8 cellular contexts compared by ENCODE assay signal in the genomic region with DNA sequence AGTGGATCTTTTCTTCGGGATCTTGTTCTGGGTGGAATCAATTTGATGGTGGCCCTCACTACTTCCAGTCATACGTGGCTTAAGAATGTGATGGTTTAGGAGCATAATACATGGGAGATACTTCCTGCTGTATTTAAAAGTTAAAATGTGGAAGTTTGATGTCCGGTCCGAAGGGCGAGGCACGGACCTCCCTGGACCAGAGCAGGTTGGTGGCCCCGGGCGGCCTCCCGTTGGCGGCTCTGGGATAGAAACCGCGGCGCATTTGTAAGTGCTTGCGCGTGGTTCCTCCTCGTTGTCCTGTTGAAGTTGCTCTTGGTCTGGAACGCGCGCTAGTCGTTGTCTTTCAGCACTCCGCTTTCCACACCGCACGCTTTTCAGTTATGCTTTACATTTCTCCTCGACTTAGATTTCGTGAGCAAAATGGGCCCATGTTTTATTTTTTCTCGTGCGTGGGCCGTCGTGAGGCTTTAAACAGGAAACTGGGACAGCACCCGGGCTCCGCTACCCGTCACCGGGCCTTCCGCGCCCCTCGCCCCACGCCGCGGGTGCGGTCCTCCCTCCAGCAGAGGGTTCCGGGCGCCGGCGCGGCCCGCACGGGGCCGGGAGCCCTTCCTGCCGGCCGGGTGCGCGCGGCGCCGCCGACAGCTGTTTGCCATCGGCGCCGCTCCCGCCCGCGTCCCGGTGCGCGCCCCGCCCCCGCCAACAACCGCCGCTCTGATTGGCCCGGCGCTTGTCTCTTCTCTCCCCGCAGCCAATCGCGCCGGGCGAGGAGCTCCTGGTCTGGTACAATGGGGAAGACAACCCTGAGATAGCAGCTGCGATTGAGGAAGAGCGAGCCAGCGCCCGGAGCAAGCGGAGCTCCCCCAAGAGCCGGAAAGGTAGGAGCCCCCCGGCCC. TPM values are rescaled to one million over a fixed set of nuclear protein-coding genes. Genes with fewer than 3 reads are reported as not detected.
DNase-seq lines count a peak whose midpoint lies in the region; ATAC-seq, FAIRE-seq and TF ChIP-seq lines count a peak whose summit lies in the region.

No MANE protein-coding gene starts in this region.

- TF ChIP-seq POLR2A in breast epithelium (IDR thresholded peaks at IDR 0.05): no peak

- DNase-seq in AG04450 (ENCODE audit: low read depth, low spot score): peak; percentile 82
- peak; percentile 93 for DNase-seq in NCI-H2171 treated with DMSO at 0.1 percent for 48 hours (lab: John Stamatoyannopoulos, UW)
- peak; percentile 96 to 98 for DNase-seq in breast epithelium (ENCODE audit: low spot score in 2 of 2)
- peak; percentile 97 for DNase-seq in iPS-NIHi11 (ENCODE audit: low spot score)
- DNase-seq in small intestine: peak; percentile 99

- 0 to 1% (median 1%) methylated on average over 62 to 83 of the region's 83 CpGs for WGBS in small intestine, 3 donors

- POLR2A ChIA-PET in AG04450 (lab: Yijun Ruan, JAX): interaction anchor here (0.6 to 1.6 kb wide), 17 partner anchors 9 to 82 kb away, joined by 3 to 18 read pairs (median 5); no protein-coding TSS in a partner anchor

- peak; percentile 59 for ATAC-seq in GM18873 (IDR thresholded peaks at IDR 0.05; ENCODE audit: low FRiP score, unreplicated experiment)
- peak; percentile 79 for ATAC-seq in HG03135 (IDR thresholded peaks at IDR 0.05; ENCODE audit: unreplicated experiment)

- H3K4me1 ChIP-seq in breast epithelium: peaks cover 0 to 14% of the 10 kb centered on the region in 2 donors
- H3K4me1 ChIP-seq in small intestine (ENCODE audit: control insufficient read depth in 2 of 2, insufficient read depth in 1 of 2, low read depth in 1 of 2, low read length in 1 of 2): peaks cover 0 to 9% of the 10 kb centered on the region in 2 donors

- no peak for FAIRE-seq in small intestine (lab: Jason Lieb, UNC)

- 0 out of 2 replicates have a peak, but pooled peaks have one; percentile 5 for TF ChIP-seq CTCF in AG04450 (IDR thresholded peaks at IDR 0.05; ENCODE audit: low read depth, low read length)
- peak; percentile 65 for TF ChIP-seq CTCF in VCaP (conservative IDR thresholded peaks at IDR 0.05)
- peak in 1 of 3 donors; percentile 18 for TF ChIP-seq CTCF in breast epithelium (IDR thresholded peaks at IDR 0.05)

- intact Hi-C loops in breast epithelium (cut with DNase I; ENCODE audit: low total_unique reads): no loop called here

- H3K27me3 ChIP-seq in AG04450 (ENCODE audit: control insufficient read depth, insufficient read depth, low read length) (no peaks in the 10 kb centered on the region), breast epithelium (no peaks in the 10 kb centered on the region), small intestine (ENCODE audit: control insufficient read depth in 2 of 2, insufficient read depth in 2 of 2, low read length in 2 of 2) (no peaks in the 10 kb centered on the region)

- peak overlapping the region; percentile 80 for H3K4me3 ChIP-seq in AG04450 (ENCODE audit: low read depth, low read length)
- H3K4me3 ChIP-seq in breast epithelium: peak overlapping the region; percentile 79 to 94 (median 89)
- H3K4me3 ChIP-seq in small intestine (ENCODE audit: low read depth in 1 of 2, low read length in 2 of 2): peak overlapping the region; percentile 95 to 99

- H3K27ac ChIP-seq in AG04450 (ENCODE audit: low read depth, low read length) (peak overlapping the region; percentile 89), VCaP (peak overlapping the region; percentile 88), breast epithelium (peak overlapping the region; percentile 94 to 99), small intestine (ENCODE audit: low read depth in 1 of 2, low read length in 1 of 2) (peak overlapping the region; percentile 97 to 99)

- H3K9me3 ChIP-seq in AG04450 (ENCODE audit: control insufficient read depth, insufficient read depth, low read length) (no peaks in the 10 kb centered on the region), breast epithelium (no peaks in the 10 kb centered on the region), small intestine (ENCODE audit: control insufficient read depth, low read depth) (no peaks in the 10 kb centered on the region)

- CTCF ChIA-PET in AG04450 (lab: Charles Lee): interaction anchor here (0.6 to 1.1 kb wide), 5 partner anchors 19 to 1197 kb away, joined by 3 to 4 read pairs (median 3); no protein-coding TSS in a partner anchor

- H3K36me3 ChIP-seq in breast epithelium: no peaks in the 10 kb centered on the region
- no peaks in the 10 kb centered on the region for H3K36me3 ChIP-seq in small intestine (ENCODE audit: control insufficient read depth in 2 of 2, insufficient read depth in 2 of 2, low read length in 2 of 2)

RNA-seq across cellular contexts. Expression of a gene that starts 48.9 kb away (rescaled TPM):
- 12.0 and 16.4 TPM in 2 replicates for polyA plus RNA-seq in AG04450 (2011; rRNA removed)
- 20.4 and 25.6 TPM in 2 replicates for polyA minus RNA-seq in AG04450 (2011; rRNA and poly(A)+ RNA removed)
- 10 to 100 TPM; 45.6 to 57.1 (median 47.2) TPM for total RNA-seq in breast epithelium
- polyA plus RNA-seq in small intestine: 10 to 100 TPM in 2 of 3 donors, 1 to 10 TPM in 1; 9.5 to 12.0 (median 11.4) TPM

Comparison
In these comparisons a context has a peak if more than half of its experiments do, and no peak if none do; other contexts are left out.
1. Peak in every context shown above with its lines: DNase-seq, ATAC-seq, H3K4me3 ChIP-seq and H3K27ac ChIP-seq.